1 cellular context compared by ENCODE assay signal in the genomic region with DNA sequence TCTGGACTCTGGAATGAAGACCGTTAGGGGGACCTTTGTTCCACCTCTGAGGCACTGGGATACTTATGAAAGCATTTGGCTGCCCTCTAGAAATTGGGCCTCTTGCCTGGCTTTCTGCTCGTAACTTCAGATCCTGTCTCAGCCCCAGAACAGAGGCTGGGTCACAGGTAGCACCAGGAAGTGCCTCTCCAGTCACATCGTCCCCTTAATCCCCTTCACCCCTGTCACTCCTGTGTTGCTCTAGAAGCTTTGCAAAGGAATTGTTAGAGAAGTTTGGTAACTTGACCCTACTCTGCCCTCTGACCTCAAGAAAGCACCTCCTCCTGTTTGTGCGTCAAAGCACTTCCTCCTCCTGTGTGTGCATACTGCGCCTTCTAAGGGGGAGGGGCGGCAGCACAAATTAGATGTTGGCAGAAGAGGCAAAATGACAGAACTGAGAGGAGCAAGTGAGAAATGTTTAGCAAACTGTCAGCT.
A peak's percentile ranks its signal among the peaks of the same experiment; 100 is the strongest.
TF ChIP-seq lines count a peak whose summit lies in the region.

No MANE protein-coding gene starts in this region.

TF ChIP-seq in H1, 55 proteins besides CTCF, POLR2A, EP300 and RAD21 (continued from another document):
- TF ChIP-seq, protein P1, sequence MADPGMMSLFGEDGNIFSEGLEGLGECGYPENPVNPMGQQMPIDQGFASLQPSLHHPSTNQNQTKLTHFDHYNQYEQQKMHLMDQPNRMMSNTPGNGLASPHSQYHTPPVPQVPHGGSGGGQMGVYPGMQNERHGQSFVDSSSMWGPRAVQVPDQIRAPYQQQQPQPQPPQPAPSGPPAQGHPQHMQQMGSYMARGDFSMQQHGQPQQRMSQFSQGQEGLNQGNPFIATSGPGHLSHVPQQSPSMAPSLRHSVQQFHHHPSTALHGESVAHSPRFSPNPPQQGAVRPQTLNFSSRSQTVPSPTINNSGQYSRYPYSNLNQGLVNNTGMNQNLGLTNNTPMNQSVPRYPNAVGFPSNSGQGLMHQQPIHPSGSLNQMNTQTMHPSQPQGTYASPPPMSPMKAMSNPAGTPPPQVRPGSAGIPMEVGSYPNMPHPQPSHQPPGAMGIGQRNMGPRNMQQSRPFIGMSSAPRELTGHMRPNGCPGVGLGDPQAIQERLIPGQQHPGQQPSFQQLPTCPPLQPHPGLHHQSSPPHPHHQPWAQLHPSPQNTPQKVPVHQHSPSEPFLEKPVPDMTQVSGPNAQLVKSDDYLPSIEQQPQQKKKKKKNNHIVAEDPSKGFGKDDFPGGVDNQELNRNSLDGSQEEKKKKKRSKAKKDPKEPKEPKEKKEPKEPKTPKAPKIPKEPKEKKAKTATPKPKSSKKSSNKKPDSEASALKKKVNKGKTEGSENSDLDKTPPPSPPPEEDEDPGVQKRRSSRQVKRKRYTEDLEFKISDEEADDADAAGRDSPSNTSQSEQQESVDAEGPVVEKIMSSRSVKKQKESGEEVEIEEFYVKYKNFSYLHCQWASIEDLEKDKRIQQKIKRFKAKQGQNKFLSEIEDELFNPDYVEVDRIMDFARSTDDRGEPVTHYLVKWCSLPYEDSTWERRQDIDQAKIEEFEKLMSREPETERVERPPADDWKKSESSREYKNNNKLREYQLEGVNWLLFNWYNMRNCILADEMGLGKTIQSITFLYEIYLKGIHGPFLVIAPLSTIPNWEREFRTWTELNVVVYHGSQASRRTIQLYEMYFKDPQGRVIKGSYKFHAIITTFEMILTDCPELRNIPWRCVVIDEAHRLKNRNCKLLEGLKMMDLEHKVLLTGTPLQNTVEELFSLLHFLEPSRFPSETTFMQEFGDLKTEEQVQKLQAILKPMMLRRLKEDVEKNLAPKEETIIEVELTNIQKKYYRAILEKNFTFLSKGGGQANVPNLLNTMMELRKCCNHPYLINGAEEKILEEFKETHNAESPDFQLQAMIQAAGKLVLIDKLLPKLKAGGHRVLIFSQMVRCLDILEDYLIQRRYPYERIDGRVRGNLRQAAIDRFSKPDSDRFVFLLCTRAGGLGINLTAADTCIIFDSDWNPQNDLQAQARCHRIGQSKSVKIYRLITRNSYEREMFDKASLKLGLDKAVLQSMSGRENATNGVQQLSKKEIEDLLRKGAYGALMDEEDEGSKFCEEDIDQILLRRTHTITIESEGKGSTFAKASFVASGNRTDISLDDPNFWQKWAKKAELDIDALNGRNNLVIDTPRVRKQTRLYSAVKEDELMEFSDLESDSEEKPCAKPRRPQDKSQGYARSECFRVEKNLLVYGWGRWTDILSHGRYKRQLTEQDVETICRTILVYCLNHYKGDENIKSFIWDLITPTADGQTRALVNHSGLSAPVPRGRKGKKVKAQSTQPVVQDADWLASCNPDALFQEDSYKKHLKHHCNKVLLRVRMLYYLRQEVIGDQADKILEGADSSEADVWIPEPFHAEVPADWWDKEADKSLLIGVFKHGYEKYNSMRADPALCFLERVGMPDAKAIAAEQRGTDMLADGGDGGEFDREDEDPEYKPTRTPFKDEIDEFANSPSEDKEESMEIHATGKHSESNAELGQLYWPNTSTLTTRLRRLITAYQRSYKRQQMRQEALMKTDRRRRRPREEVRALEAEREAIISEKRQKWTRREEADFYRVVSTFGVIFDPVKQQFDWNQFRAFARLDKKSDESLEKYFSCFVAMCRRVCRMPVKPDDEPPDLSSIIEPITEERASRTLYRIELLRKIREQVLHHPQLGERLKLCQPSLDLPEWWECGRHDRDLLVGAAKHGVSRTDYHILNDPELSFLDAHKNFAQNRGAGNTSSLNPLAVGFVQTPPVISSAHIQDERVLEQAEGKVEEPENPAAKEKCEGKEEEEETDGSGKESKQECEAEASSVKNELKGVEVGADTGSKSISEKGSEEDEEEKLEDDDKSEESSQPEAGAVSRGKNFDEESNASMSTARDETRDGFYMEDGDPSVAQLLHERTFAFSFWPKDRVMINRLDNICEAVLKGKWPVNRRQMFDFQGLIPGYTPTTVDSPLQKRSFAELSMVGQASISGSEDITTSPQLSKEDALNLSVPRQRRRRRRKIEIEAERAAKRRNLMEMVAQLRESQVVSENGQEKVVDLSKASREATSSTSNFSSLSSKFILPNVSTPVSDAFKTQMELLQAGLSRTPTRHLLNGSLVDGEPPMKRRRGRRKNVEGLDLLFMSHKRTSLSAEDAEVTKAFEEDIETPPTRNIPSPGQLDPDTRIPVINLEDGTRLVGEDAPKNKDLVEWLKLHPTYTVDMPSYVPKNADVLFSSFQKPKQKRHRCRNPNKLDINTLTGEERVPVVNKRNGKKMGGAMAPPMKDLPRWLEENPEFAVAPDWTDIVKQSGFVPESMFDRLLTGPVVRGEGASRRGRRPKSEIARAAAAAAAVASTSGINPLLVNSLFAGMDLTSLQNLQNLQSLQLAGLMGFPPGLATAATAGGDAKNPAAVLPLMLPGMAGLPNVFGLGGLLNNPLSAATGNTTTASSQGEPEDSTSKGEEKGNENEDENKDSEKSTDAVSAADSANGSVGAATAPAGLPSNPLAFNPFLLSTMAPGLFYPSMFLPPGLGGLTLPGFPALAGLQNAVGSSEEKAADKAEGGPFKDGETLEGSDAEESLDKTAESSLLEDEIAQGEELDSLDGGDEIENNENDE (IDR thresholded peaks at IDR 0.05; ENCODE audit: insufficient replicate concordance, low read length), result no peak
- TF ChIP-seq JUN (IDR thresholded peaks at IDR 0.05; ENCODE audit: low read depth, low read length) (no peak), JUND (IDR thresholded peaks at IDR 0.05; ENCODE audit: low read length) (no peak), KDM1A (IDR thresholded peaks at IDR 0.05; ENCODE audit: borderline replicate concordance, low read length) (no peak), BRCA1 (IDR thresholded peaks at IDR 0.05; ENCODE audit: low read depth, low read length) (no peak), CBX8 (IDR thresholded peaks at IDR 0.05; ENCODE audit: borderline replicate concordance, low read depth, low read length) (no peak), TAF7 (optimal IDR thresholded peaks at IDR 0.05; ENCODE audit: borderline replicate concordance, low read depth, low read length) (no peak), GABPA (IDR thresholded peaks at IDR 0.05; ENCODE audit: borderline replicate concordance, insufficient read depth, low read length) (no peak), CEBPB (IDR thresholded peaks at IDR 0.05; ENCODE audit: low read depth, low read length) (no peak), E2F6 (IDR thresholded peaks at IDR 0.05) (no peak), SP4 (IDR thresholded peaks at IDR 0.05; ENCODE audit: low read length) (peak; percentile 60; the same call in 1 of the 2 replicates), EGR1 (IDR thresholded peaks at IDR 0.05; ENCODE audit: borderline replicate concordance, low read depth, low read length) (no peak), SUZ12 (IDR thresholded peaks at IDR 0.05; ENCODE audit: low read length) (no peak), SIX5 (IDR thresholded peaks at IDR 0.05; ENCODE audit: low read depth, low read length) (no peak), SAP30 (IDR thresholded peaks at IDR 0.05; ENCODE audit: insufficient read depth, insufficient replicate concordance, low read length) (no peak), RBBP5 (IDR thresholded peaks at IDR 0.05; ENCODE audit: borderline replicate concordance, low read depth, low read length) (peak; percentile 59; the same call in 1 of the 2 replicates), NRF1 (IDR thresholded peaks at IDR 0.05; ENCODE audit: low read depth, low read length) (no peak), SP1 (IDR thresholded peaks at IDR 0.05; ENCODE audit: low read depth, low read length) (0 out of 2 replicates have a peak, but pooled peaks have one; percentile 42), CHD2 (IDR thresholded peaks at IDR 0.05; ENCODE audit: low read length) (0 out of 2 replicates have a peak, but pooled peaks have one; percentile 48), ZNF274 (IDR thresholded peaks at IDR 0.05; ENCODE audit: borderline replicate concordance, extremely low read depth, low read length) (no peak)
